10 cellular contexts compared by ENCODE assay signal in the genomic region with DNA sequence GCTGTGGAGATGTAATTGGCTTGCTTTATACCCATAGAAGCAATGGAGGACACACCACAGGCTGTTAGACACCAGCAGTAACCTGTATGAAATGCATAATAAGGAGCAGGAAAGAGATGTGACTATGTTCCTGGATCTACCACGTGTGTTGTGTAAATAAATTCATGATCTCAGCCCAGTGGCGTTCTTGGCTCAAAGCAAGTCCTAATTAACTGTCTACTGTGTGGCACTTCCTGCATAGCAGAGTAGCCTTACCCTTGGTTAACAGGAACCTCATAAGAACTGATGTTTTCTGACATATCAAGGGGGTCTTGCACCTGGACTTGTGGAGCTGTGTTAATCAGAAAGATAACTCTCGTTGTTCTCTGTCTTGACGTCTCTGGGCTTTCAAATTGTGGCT. TPM values are rescaled to one million over a fixed set of nuclear protein-coding genes. Genes with fewer than 3 reads are reported as not detected.
A peak's percentile ranks its signal among the peaks of the same experiment; 100 is the strongest.
DNase-seq lines count a peak whose midpoint lies in the region; ATAC-seq and TF ChIP-seq lines count a peak whose summit lies in the region.
"Had no signal": no experiment of that assay in that cellular context is flagged by ENCODE, and none has a peak within 500 bp of the region (broad histone marks: within the 10 kb centered on the region; RNA-seq: fewer than 3 reads in every experiment).

No MANE protein-coding gene starts in this region.

- intact Hi-C loops in Right ventricle myocardium inferior (cut with DNase I) (no loop called here), cardiac septum (cut with DNase I) (no loop called here), posterior vena cava (cut with DNase I) (no loop called here)

- no peak for TF ChIP-seq CTCF in omental fat pad (IDR thresholded peaks at IDR 0.05)

- DNase-seq in Right ventricle myocardium inferior (ENCODE audit: missing footprints): no peak
- DNase-seq in cardiac septum (ENCODE audit: low spot score): no peak
- DNase-seq in SW480 (ENCODE audit: low spot score): peak; percentile 21
- peak; percentile 82 for DNase-seq in iris pigment epithelial cell (ENCODE audit: low read depth)
- DNase-seq in posterior vena cava (ENCODE audit: low spot score): no peak
- no peak for DNase-seq in omental fat pad (ENCODE audit: low spot score)
- no peak for DNase-seq in HPDE6-E6E7 (ENCODE audit: extremely low spot score)
- DNase-seq: activated gamma-delta T cell treated with Interleukin-2 at 50 U/mL for 16 hours had no signal

- ATAC-seq in Right ventricle myocardium inferior (peak; percentile 79), GM21717 (IDR thresholded peaks at IDR 0.05; ENCODE audit: unreplicated experiment) (no peak), omental fat pad (ENCODE audit: low FRiP score) (no peak)

RNA-seq across cellular contexts. Expression of gene FAM180A, which starts 25.7 kb away (rescaled TPM):
- total RNA-seq in Right ventricle myocardium inferior (6.1 TPM), cardiac septum (25.1 TPM), posterior vena cava (10 to 100 TPM; 11.9 to 38.1 TPM), omental fat pad (10 to 100 TPM in 2 of 4 donors, 1 to 10 TPM in 2; 1.9 to 30.5 (median 9.8) TPM)
- total RNA-seq: SK-MEL-5 had no signal

RNA-seq across cellular contexts. Expression of gene SLC13A4, which starts 46.3 kb away (rescaled TPM):
- total RNA-seq in Right ventricle myocardium inferior (not detected), cardiac septum (1.0 TPM), posterior vena cava (under 1 TPM in 1 of 2 donors, not detected in 1; 0.62 TPM), omental fat pad (1 to 10 TPM in 1 of 4 donors, under 1 TPM in 2, not detected in 1; 0.09 to 1.4 (median 0.79) TPM)

Comparison
In these comparisons a context has a peak if more than half of its experiments do, and no peak if none do; other contexts are left out.
1. DNase-seq: peak in SW480 (single experiment) and iris pigment epithelial cell (single experiment); none in Right ventricle myocardium inferior (single experiment), cardiac septum (single experiment), posterior vena cava (single experiment), omental fat pad (single experiment) and HPDE6-E6E7 (single experiment).